11 cellular contexts compared by ENCODE assay signal in the genomic region with DNA sequence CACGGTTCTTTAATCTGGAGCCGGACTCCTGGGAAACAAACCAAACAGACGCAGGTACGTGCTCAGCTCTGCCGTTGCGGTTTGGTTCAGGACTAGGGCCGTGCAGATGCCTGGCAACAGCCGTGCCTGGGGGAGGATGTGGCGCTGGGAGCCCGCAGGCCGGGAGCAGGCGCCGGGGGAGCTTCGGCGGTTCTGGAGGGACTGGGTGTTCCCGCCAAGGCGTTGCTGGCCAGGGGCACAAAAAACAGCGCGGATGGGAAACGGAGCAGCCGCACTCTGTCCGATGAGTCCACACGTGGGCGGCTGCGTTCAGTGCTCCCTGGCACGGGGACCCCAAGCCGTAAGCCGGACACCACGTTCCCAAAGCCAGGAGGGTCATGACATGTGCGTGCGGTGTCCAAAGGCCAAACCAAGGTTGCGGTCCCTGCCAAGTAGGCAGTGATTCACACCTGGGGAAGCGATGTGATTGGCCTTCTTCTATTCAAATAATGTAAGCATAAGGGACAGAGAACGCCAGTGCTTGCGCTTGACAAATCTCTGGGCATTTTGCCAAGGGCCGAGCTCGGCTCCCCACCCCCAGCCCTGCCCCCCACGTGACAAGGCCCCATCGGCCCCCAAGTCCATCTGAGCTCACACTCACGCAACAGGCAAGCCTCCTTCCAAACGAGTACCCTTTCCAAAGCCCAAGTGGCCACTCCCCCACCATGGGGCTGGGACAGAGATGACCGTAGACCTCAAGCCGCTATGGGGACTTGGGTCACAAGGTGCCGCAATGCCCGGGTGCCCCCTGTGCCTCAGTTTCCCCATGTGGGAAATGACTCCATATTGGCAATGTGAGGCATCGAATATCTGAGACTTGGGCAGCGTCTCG. TPM values are rescaled to one million over a fixed set of nuclear protein-coding genes. Genes with fewer than 3 reads are reported as not detected.
A peak's percentile ranks its signal among the peaks of the same experiment; 100 is the strongest.
DNase-seq lines count a peak whose midpoint lies in the region; ATAC-seq and TF ChIP-seq lines count a peak whose summit lies in the region.
"Had no signal": no experiment of that assay in that cellular context is flagged by ENCODE, and none has a peak within 500 bp of the region (broad histone marks: within the 10 kb centered on the region; RNA-seq: fewer than 3 reads in every experiment).

No MANE protein-coding gene starts in this region.

- no peaks in the 10 kb centered on the region for H3K9me3 Mint-ChIP-seq in progenitor cell of endocrine pancreas (ENCODE audit: low read depth)
- H3K9me3 Mint-ChIP-seq in activated T-helper 17 cell treated with anti-CD3 and anti-CD28 coated beads, Interleukin-2, amount 50 U/mL, for 72 hours, result no peaks in the 10 kb centered on the region
- H3K9me3 Mint-ChIP-seq: central memory CD8-positive, alpha-beta T cell; T-helper 1 cell treated with Interleukin-12 subunit alpha and Interleukin-12 subunit beta and Interleukin-4 antibody, amounts not matched to agents 30 μg/mL and 1 μg/mL, for 36 hours had no signal

- peaks cover 4% of the 10 kb centered on the region for H3K4me1 Mint-ChIP-seq in progenitor cell of endocrine pancreas (ENCODE audit: low read depth)
- H3K4me1 Mint-ChIP-seq in activated T-helper 17 cell treated with anti-CD3 and anti-CD28 coated beads, Interleukin-2, amount 50 U/mL, for 72 hours, result peaks cover 19% of the 10 kb centered on the region

- no peak overlapping the region for H3K27ac Mint-ChIP-seq in progenitor cell of endocrine pancreas
- H3K27ac Mint-ChIP-seq in activated T-helper 17 cell treated with anti-CD3 and anti-CD28 coated beads, Interleukin-2, amount 50 U/mL, for 72 hours, result no peak overlapping the region
- H3K27ac Mint-ChIP-seq: T-helper 1 cell treated with Interleukin-12 subunit alpha and Interleukin-12 subunit beta and Interleukin-4 antibody, amounts not matched to agents 30 μg/mL and 1 μg/mL, for 36 hours had no signal

- TF ChIP-seq CTCF in epithelial cell of proximal tubule (conservative IDR thresholded peaks at IDR 0.05; ENCODE audit: low read depth, low read length) (no peak), progenitor cell of endocrine pancreas (IDR thresholded peaks at IDR 0.05; ENCODE audit: unreplicated experiment) (no peak)

- H3K4me3 Mint-ChIP-seq in progenitor cell of endocrine pancreas (ENCODE audit: low read depth), result no peak overlapping the region
- H3K4me3 Mint-ChIP-seq in activated T-helper 17 cell treated with anti-CD3 and anti-CD28 coated beads, Interleukin-2, amount 50 U/mL, for 72 hours, result no peak overlapping the region
- H3K4me3 Mint-ChIP-seq: central memory CD8-positive, alpha-beta T cell; T-helper 1 cell treated with Interleukin-12 subunit alpha and Interleukin-12 subunit beta and Interleukin-4 antibody, amounts not matched to agents 30 μg/mL and 1 μg/mL, for 36 hours had no signal

- H3K27me3 Mint-ChIP-seq in progenitor cell of endocrine pancreas, result peaks cover 14% of the 10 kb centered on the region
- peaks cover 25% of the 10 kb centered on the region for H3K27me3 Mint-ChIP-seq in activated T-helper 17 cell treated with anti-CD3 and anti-CD28 coated beads, Interleukin-2, amount 50 U/mL, for 72 hours

- H3K4me3 ChIP-seq in epithelial cell of proximal tubule (ENCODE audit: low read depth, low read length), result no peak overlapping the region

- ATAC-seq in activated T-helper 17 cell treated with anti-CD3 and anti-CD28 coated beads, Interleukin-2, amount 50 U/mL, for 72 hours (replicated peaks), result no peak
- no peak for ATAC-seq in HG02970 (IDR thresholded peaks at IDR 0.05; ENCODE audit: low FRiP score, unreplicated experiment)

- peak; percentile 57 for DNase-seq in EL
- DNase-seq in NCI-H1417 treated with DMSO at 0.1 percent for 48 hours (lab: John Stamatoyannopoulos, UW), result peak; percentile 8
- peak; percentile 16 for DNase-seq in epithelial cell of proximal tubule (ENCODE audit: low read depth)
- peak; percentile 7 for DNase-seq in progenitor cell of endocrine pancreas (ENCODE audit: low spot score, unreplicated experiment)
- no peak for DNase-seq in NCI-H446 treated with DMSO at 0.1 percent for 48 hours (lab: John Stamatoyannopoulos, UW)
- DNase-seq in GM19240 (ENCODE audit: insufficient read length, low spot score), result no peak
- DNase-seq: mesendoderm had no signal

- no peaks in the 10 kb centered on the region for H3K36me3 Mint-ChIP-seq in progenitor cell of endocrine pancreas (ENCODE audit: insufficient read depth)
- no peaks in the 10 kb centered on the region for H3K36me3 Mint-ChIP-seq in activated T-helper 17 cell treated with anti-CD3 and anti-CD28 coated beads, Interleukin-2, amount 50 U/mL, for 72 hours (ENCODE audit: low read depth)

RNA-seq across cellular contexts. Expression of gene NKD2, which starts 49.7 kb away (rescaled TPM):
- total RNA-seq in epithelial cell of proximal tubule (not detected in 2 replicates), progenitor cell of endocrine pancreas (23.9 and 28.3 TPM in 2 replicates)
- 1 to 10 TPM in 1 of 2 donors, under 1 TPM in 1; 0.37 to 1.2 TPM for total RNA-seq in activated T-helper 17 cell treated with anti-CD3 and anti-CD28 coated beads, Interleukin-2, amount 50 U/mL, for 72 hours

Comparison
In these comparisons a context has a peak if more than half of its experiments do, and no peak if none do; other contexts are left out.
1. DNase-seq: peak in EL (single experiment), NCI-H1417 treated with DMSO at 0.1 percent for 48 hours (single experiment), epithelial cell of proximal tubule (single experiment) and progenitor cell of endocrine pancreas (single experiment); none in NCI-H446 treated with DMSO at 0.1 percent for 48 hours (single experiment) and GM19240 (single experiment).
2. RNA of gene NKD2, which starts 49.7 kb away (total RNA-seq): 23.9 to 28.3 TPM in progenitor cell of endocrine pancreas; 0.37 to 1.2 TPM in activated T-helper 17 cell treated with anti-CD3 and anti-CD28 coated beads, Interleukin-2, amount 50 U/mL, for 72 hours and not detected in epithelial cell of proximal tubule; every median in the first group is over 10 times any median in the second.